In the genomic region with DNA sequence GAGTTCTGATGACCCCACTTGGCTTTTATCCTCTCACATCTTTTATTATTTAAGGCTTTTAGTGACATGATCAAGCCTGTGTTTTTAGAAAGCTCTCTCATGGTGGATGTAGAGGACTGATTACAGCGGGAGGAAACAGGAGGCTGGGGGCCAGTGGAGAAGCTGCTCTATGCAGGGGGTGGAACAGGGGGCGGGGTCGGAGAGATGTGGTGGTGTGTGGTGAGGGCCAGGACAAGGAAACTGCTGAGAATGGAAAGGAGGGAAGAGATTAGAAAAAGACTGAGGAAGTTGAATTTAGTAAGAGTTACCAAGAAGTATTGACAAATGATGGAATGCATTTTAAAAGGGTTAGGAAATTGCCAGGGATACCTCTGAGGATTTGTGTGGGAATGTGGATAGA, we compare ENCODE assay signal across 26 cellular contexts.
"Had no signal": no experiment of that assay in that cellular context is flagged by ENCODE, and none has a peak within 500 bp of the region (broad histone marks: within the 10 kb centered on the region; RNA-seq: fewer than 3 reads in every experiment).

No MANE protein-coding gene starts in this region.

- H3K36me3 ChIP-seq: brain microvascular endothelial cell, gastrocnemius medialis had no signal

- H3K4me1 Mint-ChIP-seq: activated CD4-positive, alpha-beta memory T cell treated with anti-CD3 and anti-CD28 coated beads, Interleukin-2, amount 10 ng/mL, durations not matched to agents 7 days and 5 days; activated CD4-positive, alpha-beta T cell treated with anti-CD3 and anti-CD28 coated beads, Interleukin-2, amount 10 ng/mL, durations not matched to agents 7 days and 5 days; central memory CD8-positive, alpha-beta T cell had no signal

- H3K4me1 ChIP-seq: foreskin keratinocyte, gastrocnemius medialis had no signal

- H3K4me3 Mint-ChIP-seq: activated CD4-positive, alpha-beta memory T cell treated with anti-CD3 and anti-CD28 coated beads, Interleukin-2, amount 10 ng/mL, durations not matched to agents 7 days and 5 days; activated CD4-positive, alpha-beta T cell treated with anti-CD3 and anti-CD28 coated beads, Interleukin-2, amount 10 ng/mL, durations not matched to agents 7 days and 5 days; activated naive CD8-positive, alpha-beta T cell; activated T-cell treated with anti-CD3 and anti-CD28 coated beads, Interleukin-2, amount 50 U/mL, for 24 hours; activated T-cell treated with anti-CD3 and anti-CD28 coated beads, Interleukin-2, amount 50 U/mL, for 72 hours; central memory CD8-positive, alpha-beta T cell; dendritic cell treated with granulocyte-macrophage colony-stimulating factor and Interleukin-4, amounts not matched to agents 40 ng/mL and 50 ng/mL, for 4 days; endodermal cell had no signal

- ATAC-seq: activated T-cell treated with anti-CD3 and anti-CD28 coated beads, Interleukin-2, amount 50 U/mL, for 72 hours; esophagus mucosa; foreskin keratinocyte; gastrocnemius medialis had no signal

- H3K9me3 Mint-ChIP-seq: activated CD4-positive, alpha-beta memory T cell treated with anti-CD3 and anti-CD28 coated beads, Interleukin-2, amount 10 ng/mL, durations not matched to agents 7 days and 5 days; activated CD4-positive, alpha-beta T cell treated with anti-CD3 and anti-CD28 coated beads, Interleukin-2, amount 10 ng/mL, durations not matched to agents 7 days and 5 days; activated T-cell treated with anti-CD3 and anti-CD28 coated beads, Interleukin-2, amount 50 U/mL, for 24 hours; activated T-cell treated with anti-CD3 and anti-CD28 coated beads, Interleukin-2, amount 50 U/mL, for 72 hours; dendritic cell treated with granulocyte-macrophage colony-stimulating factor and Interleukin-4, amounts not matched to agents 40 ng/mL and 50 ng/mL, for 4 days had no signal

- H3K27me3 ChIP-seq: brain microvascular endothelial cell, foreskin keratinocyte, gastrocnemius medialis had no signal

- H3K9me3 ChIP-seq: gastrocnemius medialis had no signal

- H3K27ac ChIP-seq: brain microvascular endothelial cell, coronary artery, dorsolateral prefrontal cortex, foreskin keratinocyte, gastrocnemius medialis had no signal

- H3K36me3 Mint-ChIP-seq: activated naive CD8-positive, alpha-beta T cell had no signal

- H3K4me3 ChIP-seq: coronary artery, dorsolateral prefrontal cortex, gastrocnemius medialis had no signal

- H3K27me3 Mint-ChIP-seq: activated CD4-positive, alpha-beta memory T cell treated with anti-CD3 and anti-CD28 coated beads, Interleukin-2, amount 10 ng/mL, durations not matched to agents 7 days and 5 days; activated CD4-positive, alpha-beta T cell treated with anti-CD3 and anti-CD28 coated beads, Interleukin-2, amount 10 ng/mL, durations not matched to agents 7 days and 5 days; central memory CD8-positive, alpha-beta T cell; dendritic cell treated with granulocyte-macrophage colony-stimulating factor and Interleukin-4, amounts not matched to agents 40 ng/mL and 50 ng/mL, for 4 days had no signal

- H3K27ac Mint-ChIP-seq: activated CD4-positive, alpha-beta memory T cell treated with anti-CD3 and anti-CD28 coated beads, Interleukin-2, amount 10 ng/mL, durations not matched to agents 7 days and 5 days; activated CD4-positive, alpha-beta T cell treated with anti-CD3 and anti-CD28 coated beads, Interleukin-2, amount 10 ng/mL, durations not matched to agents 7 days and 5 days; activated naive CD8-positive, alpha-beta T cell; activated T-cell treated with anti-CD3 and anti-CD28 coated beads, Interleukin-2, amount 50 U/mL, for 24 hours; activated T-cell treated with anti-CD3 and anti-CD28 coated beads, Interleukin-2, amount 50 U/mL, for 72 hours; dendritic cell treated with granulocyte-macrophage colony-stimulating factor and Interleukin-4, amounts not matched to agents 40 ng/mL and 50 ng/mL, for 4 days; endodermal cell had no signal

- DNase-seq: activated CD4-positive, alpha-beta memory T cell treated with anti-CD3 and anti-CD28 coated beads, Interleukin-2, amount 10 ng/mL, durations not matched to agents 7 days and 5 days; activated CD4-positive, alpha-beta T cell treated with anti-CD3 and anti-CD28 coated beads for 1 hour; activated CD4-positive, alpha-beta T cell treated with anti-CD3 and anti-CD28 coated beads for 4 hours; activated CD4-positive, alpha-beta T cell treated with anti-CD3 and anti-CD28 coated beads, Interleukin-2, amount 10 ng/mL, durations not matched to agents 7 days and 5 days; activated CD4-positive, alpha-beta T cell treated with anti-CD3 and anti-CD28 coated beads, Interleukin-2, amount 50 U/mL, for 4 hours; activated CD8-positive, alpha-beta memory T cell treated with anti-CD3 and anti-CD28 coated beads, Interleukin-2, amount 50 U/mL, for 48 hours; activated gamma-delta T cell; activated naive CD4-positive, alpha-beta T cell treated with anti-CD3 and anti-CD28 coated beads, Interleukin-2, amount 50 U/mL, for 16 hours; activated naive CD4-positive, alpha-beta T cell treated with Interleukin-2 at 50 U/mL for 16 hours; activated T-cell treated with anti-CD3 and anti-CD28 coated beads for 4 hours; activated T-cell treated with anti-CD3 and anti-CD28 coated beads, Interleukin-2, amount 50 U/mL, for 24 hours; activated T-cell treated with anti-CD3 and anti-CD28 coated beads, Interleukin-2, amount 50 U/mL, for 72 hours; amniotic stem cell; anterior cingulate cortex; brain microvascular endothelial cell; dorsolateral prefrontal cortex; effector memory CD4-positive, alpha-beta T cell; endodermal cell; foreskin keratinocyte; gastrocnemius medialis; T-helper 2 cell had no signal
